Comparison of ENCODE assay signal across 10 cellular contexts in the genomic region with DNA sequence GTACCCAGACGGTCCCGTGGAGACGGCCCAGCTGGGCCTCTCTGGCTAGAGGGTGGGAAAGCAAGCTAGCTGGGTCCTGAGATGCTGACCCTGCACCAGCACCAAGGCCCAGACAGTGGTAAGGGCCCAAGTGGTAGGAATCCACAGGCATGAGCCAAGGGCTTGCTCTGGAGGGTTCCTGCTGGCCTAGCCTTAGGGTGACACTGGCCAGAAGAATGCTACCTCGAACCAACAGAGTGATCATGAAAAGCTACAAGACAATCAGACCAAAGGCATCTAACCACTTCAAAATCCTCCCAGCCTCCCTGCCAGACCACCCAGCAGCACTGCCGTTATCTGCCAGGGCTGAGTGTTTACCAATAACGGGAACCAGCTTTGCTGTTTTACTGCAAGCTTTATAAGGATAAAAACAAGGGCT. TPM values are rescaled to one million over a fixed set of nuclear protein-coding genes. Genes with fewer than 3 reads are reported as not detected.
DNase-seq lines count a peak whose midpoint lies in the region; ATAC-seq, FAIRE-seq and TF ChIP-seq lines count a peak whose summit lies in the region.
"Had no signal": no experiment of that assay in that cellular context is flagged by ENCODE, and none has a peak within 500 bp of the region (broad histone marks: within the 10 kb centered on the region; RNA-seq: fewer than 3 reads in every experiment).

No MANE protein-coding gene starts in this region.

- H3K4me1 ChIP-seq in cardiac muscle cell (ENCODE audit: low read depth) = peaks cover 13% of the 10 kb centered on the region
- peaks cover 0 to 42% (median 3%) of the 10 kb centered on the region in 4 donors for H3K4me1 ChIP-seq in right lobe of liver
- peaks cover 67% of the 10 kb centered on the region for H3K4me1 ChIP-seq in upper lobe of right lung

- H3K9me3 ChIP-seq in cardiac muscle cell (ENCODE audit: low read depth) (no peaks in the 10 kb centered on the region), right lobe of liver (no peaks in the 10 kb centered on the region), upper lobe of right lung (no peaks in the 10 kb centered on the region)

- ATAC-seq in Right ventricle myocardium superior (ENCODE audit: poor library complexity) = no peak
- ATAC-seq in right lobe of liver = no peak
- no peak for ATAC-seq in upper lobe of right lung

- no peaks in the 10 kb centered on the region for H3K27me3 ChIP-seq in cardiac muscle cell
- no peaks in the 10 kb centered on the region for H3K27me3 ChIP-seq in right lobe of liver
- H3K27me3 ChIP-seq in upper lobe of right lung = no peaks in the 10 kb centered on the region
- H3K27me3 ChIP-seq: foreskin keratinocyte had no signal

- in situ Hi-C loops in astrocyte of the cerebellum (cut with HindIII; ENCODE audit: low sequenced_read_pairs) = loop anchor here (10.0 kb wide), 1 partner anchor 107 kb away; no protein-coding TSS in a partner anchor

- intact Hi-C loops in Right ventricle myocardium superior (cut with DNase I) = no loop called here
- intact Hi-C loops in right lobe of liver (cut with DNase I) = no loop called here
- intact Hi-C loops in upper lobe of right lung (cut with DNase I) = no loop called here

- no peak for TF ChIP-seq POLR2A in right lobe of liver (IDR thresholded peaks at IDR 0.05)

- no peak for FAIRE-seq in D721Med (lab: Jason Lieb, UNC)

- peak overlapping the region; percentile 12 for H3K27ac ChIP-seq in cardiac muscle cell
- peak overlapping the region in 2 of 3 donors; percentile 47 to 71 for H3K27ac ChIP-seq in right lobe of liver
- H3K27ac ChIP-seq in upper lobe of right lung = peak overlapping the region; percentile 76
- H3K27ac ChIP-seq: foreskin keratinocyte had no signal

- H3K36me3 ChIP-seq in cardiac muscle cell (peaks cover 6% of the 10 kb centered on the region), right lobe of liver (no peaks in the 10 kb centered on the region), upper lobe of right lung (peaks cover 16% of the 10 kb centered on the region)

- WGBS in right lobe of liver (ENCODE audit: insufficient coverage, low coverage, low lambda C conversion rate, missing lambda C conversion rate) = no CpG with 5 or more reads among the region's 6 CpGs

- H3K4me3 ChIP-seq in cardiac muscle cell (no peak overlapping the region), astrocyte of the cerebellum (ENCODE audit: low read depth, low read length) (no peak overlapping the region), right lobe of liver (no peak overlapping the region), upper lobe of right lung (no peak overlapping the region)

- TF ChIP-seq CTCF in cardiac muscle cell (IDR thresholded peaks at IDR 0.05; ENCODE audit: low read depth, low read length) = peak; percentile 1
- TF ChIP-seq CTCF in astrocyte of the cerebellum (IDR thresholded peaks at IDR 0.05; ENCODE audit: low read depth, low read length, missing control alignments) = peak; percentile 47
- TF ChIP-seq CTCF in right lobe of liver (IDR thresholded peaks at IDR 0.05) = no peak
- no peak for TF ChIP-seq CTCF in upper lobe of right lung (IDR thresholded peaks at IDR 0.05)
- no peak for TF ChIP-seq CTCF in D721Med (IDR thresholded peaks at IDR 0.05; ENCODE audit: insufficient read depth, missing control alignments)

- DNase-seq in cardiac muscle cell (ENCODE audit: low read depth in 1 of 2, low spot score in 1 of 2) (peak in 1 of 2 donors; percentile 66), Right ventricle myocardium superior (no peak), astrocyte of the cerebellum (ENCODE audit: low read depth) (peak; percentile 93), right lobe of liver (no peak), upper lobe of right lung (no peak), SIG-M5 treated with dmso at 0.1 percent for 504 hours (lab: John Stamatoyannopoulos, UW; ENCODE audit: unreplicated experiment) (no peak), D721Med (ENCODE audit: insufficient read length, low spot score) (no peak), HUDEP-2 (lab: John Stamatoyannopoulos, UW; ENCODE audit: unreplicated experiment in 76 of 76) (no peak)
- DNase-seq: nucleus accumbens had no signal

RNA-seq across cellular contexts. Expression of a gene that starts 13.2 kb away (rescaled TPM):
- total RNA-seq in cardiac muscle cell (2.6 and 3.7 TPM in 2 replicates), Right ventricle myocardium superior (19.3 TPM), right lobe of liver (10 to 100 TPM in 2 of 6 experiments, 1 to 10 TPM in 4; 4.7 to 14.8 (median 6.1) TPM), upper lobe of right lung (20.8 TPM)
- polyA plus RNA-seq in cardiac muscle cell = 0.88 and 2.7 TPM in 2 replicates

RNA-seq across cellular contexts. Expression of a gene that starts 26.3 kb away (rescaled TPM):
- total RNA-seq in cardiac muscle cell (36.8 and 48.4 TPM in 2 replicates), Right ventricle myocardium superior (13.7 TPM), right lobe of liver (10 to 100 TPM; 10.3 to 36.2 (median 14.8) TPM), upper lobe of right lung (21.4 TPM)
- polyA plus RNA-seq in cardiac muscle cell = 40.6 and 50.1 TPM in 2 replicates

RNA-seq across cellular contexts. Expression of a gene that starts 38.2 kb away (rescaled TPM):
- total RNA-seq in cardiac muscle cell (43.2 and 88.6 TPM in 2 replicates), Right ventricle myocardium superior (26.8 TPM), right lobe of liver (10 to 100 TPM; 20.0 to 41.1 (median 25.4) TPM), upper lobe of right lung (47.8 TPM)
- polyA plus RNA-seq in cardiac muscle cell = 59.5 and 94.5 TPM in 2 replicates

RNA-seq across cellular contexts. Expression of a gene that starts 43.0 kb away (rescaled TPM):
- 34.3 and 45.4 TPM in 2 replicates for total RNA-seq in cardiac muscle cell
- polyA plus RNA-seq in cardiac muscle cell = 32.2 and 46.2 TPM in 2 replicates
- total RNA-seq in Right ventricle myocardium superior = 3.4 TPM
- 1 to 10 TPM in 5 of 6 experiments, under 1 TPM in 1; 0.54 to 2.6 (median 1.4) TPM for total RNA-seq in right lobe of liver
- total RNA-seq in upper lobe of right lung = 4.3 TPM

Comparison
In these comparisons a context has a peak if more than half of its experiments do, and no peak if none do; other contexts are left out.
1. H3K27ac ChIP-seq: peak in every context shown above with its lines; median percentile 76 in upper lobe of right lung; 59 in right lobe of liver; 12 in cardiac muscle cell.
2. CTCF ChIP-seq: peak in cardiac muscle cell (single experiment) and astrocyte of the cerebellum (single experiment); none in right lobe of liver (0 of 4), upper lobe of right lung (single experiment) and D721Med (single experiment).